9 cellular contexts compared by ENCODE assay signal in the genomic region with DNA sequence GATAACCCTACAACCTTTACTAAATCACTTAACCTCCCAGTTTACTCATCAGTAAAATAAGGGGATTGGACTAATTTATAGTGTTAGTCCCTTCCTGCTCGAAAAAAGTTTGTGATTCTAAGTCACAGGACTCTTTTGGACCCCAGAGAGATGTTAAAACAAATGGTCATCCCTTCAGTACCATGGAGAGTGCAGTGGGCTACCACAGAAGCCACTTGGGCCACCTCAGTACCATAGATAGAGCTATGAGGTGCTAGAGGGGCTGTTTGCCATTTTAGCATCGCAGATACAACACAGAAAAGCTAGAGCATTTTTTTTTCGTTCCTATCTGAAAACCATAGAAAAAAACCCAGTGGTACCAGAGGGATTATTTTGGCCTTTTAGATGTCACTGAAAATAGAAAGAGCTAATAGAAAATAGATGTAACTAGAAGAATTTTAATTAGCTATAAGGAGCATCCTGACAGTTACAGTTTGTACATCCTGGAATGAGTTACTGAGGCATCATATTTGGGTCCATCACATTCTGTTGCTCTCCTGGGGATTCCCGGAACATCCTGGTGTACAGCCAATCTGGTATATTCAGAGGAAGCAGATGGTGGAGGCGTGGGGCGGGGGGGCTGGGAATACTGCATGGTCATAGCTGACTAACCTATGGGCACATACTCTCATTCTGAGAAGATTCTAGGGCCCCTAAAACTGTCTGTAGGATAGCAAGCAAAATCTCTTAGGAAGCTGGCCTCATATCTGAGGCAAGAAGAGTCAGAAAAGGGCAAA. TPM values are rescaled to one million over a fixed set of nuclear protein-coding genes. Genes with fewer than 3 reads are reported as not detected.
DNase-seq lines count a peak whose midpoint lies in the region; ATAC-seq and TF ChIP-seq lines count a peak whose summit lies in the region.
"Had no signal": no experiment of that assay in that cellular context is flagged by ENCODE, and none has a peak within 500 bp of the region (broad histone marks: within the 10 kb centered on the region; RNA-seq: fewer than 3 reads in every experiment).

No MANE protein-coding gene starts in this region.

- DNase-seq in cardiac muscle cell (ENCODE audit: low read depth in 1 of 2, low spot score in 1 of 2) (peak in 1 of 2 donors; percentile 25), Right ventricle myocardium inferior (ENCODE audit: missing footprints) (no peak), fibroblast of pulmonary artery (ENCODE audit: low read depth) (peak; percentile 31), upper lobe of left lung (no peak), KBM-7 (no peak), GM20000 (ENCODE audit: low spot score) (no peak)
- DNase-seq: activated effector memory CD4-positive, alpha-beta T cell treated with anti-CD3 and anti-CD28 coated beads, Interleukin-2, amount 50 U/mL, for 16 hours; trophoblast cell had no signal

- no peak for TF ChIP-seq POLR2A in upper lobe of left lung (IDR thresholded peaks at IDR 0.05)

- H3K36me3 ChIP-seq in cardiac muscle cell (peaks cover 24% of the 10 kb centered on the region), upper lobe of left lung (peaks cover 3 to 26% (median 19%) of the 10 kb centered on the region in 4 donors)

- ATAC-seq in Right ventricle myocardium inferior (no peak), upper lobe of left lung (ENCODE audit: low FRiP score in 2 of 2) (no peak)

- TF ChIP-seq CTCF in cardiac muscle cell (IDR thresholded peaks at IDR 0.05; ENCODE audit: low read depth, low read length) (no peak), fibroblast of pulmonary artery (IDR thresholded peaks at IDR 0.05; ENCODE audit: low read length, missing control alignments) (no peak), upper lobe of left lung (IDR thresholded peaks at IDR 0.05) (no peak), GM20000 (IDR thresholded peaks at IDR 0.05; ENCODE audit: extremely low read depth, missing control alignments) (no peak)

- H3K27me3 ChIP-seq in cardiac muscle cell (peaks cover 3% of the 10 kb centered on the region), upper lobe of left lung (no peaks in the 10 kb centered on the region)

- H3K27ac ChIP-seq in cardiac muscle cell (peak overlapping the region; percentile 92), upper lobe of left lung (peak overlapping the region in 3 of 4 donors; percentile 27 to 97 (median 93))

- in situ Hi-C loops in KBM-7 (cut with MboI; ENCODE audit: low pct_unique_long_range_greater_than_20kb, low sequenced_read_pairs) = no loop called here

- H3K4me1 ChIP-seq in cardiac muscle cell (ENCODE audit: low read depth) (peaks cover 28% of the 10 kb centered on the region), upper lobe of left lung (peaks cover 23 to 46% (median 35%) of the 10 kb centered on the region in 4 donors)

- intact Hi-C loops in Right ventricle myocardium inferior (cut with DNase I) = no loop called here

- TF ChIP-seq EP300 in upper lobe of left lung (IDR thresholded peaks at IDR 0.05) = no peak

- H3K4me3 ChIP-seq in cardiac muscle cell = no peak overlapping the region
- no peak overlapping the region for H3K4me3 ChIP-seq in fibroblast of pulmonary artery (replicated peaks; ENCODE audit: low read depth, low read length)
- H3K4me3 ChIP-seq in upper lobe of left lung = no peak overlapping the region
- H3K4me3 ChIP-seq: lung had no signal

- H3K9me3 ChIP-seq in cardiac muscle cell (ENCODE audit: low read depth) (no peaks in the 10 kb centered on the region), upper lobe of left lung (no peaks in the 10 kb centered on the region)

- WGBS in upper lobe of left lung, 2 donors = 61 to 63% methylated on average over 6 of the region's 6 CpGs

RNA-seq across cellular contexts. Expression of gene ZNF219, which starts 2.8 kb away (rescaled TPM):
- total RNA-seq in cardiac muscle cell (143 and 154 TPM in 2 replicates), Right ventricle myocardium inferior (49.4 TPM), upper lobe of left lung (10 to 100 TPM; 46.1 to 97.5 (median 56.3) TPM)
- 49.5 and 77.0 TPM in 2 replicates for polyA plus RNA-seq in cardiac muscle cell

RNA-seq across cellular contexts. Expression of gene TMEM253, which starts 5.2 kb away (rescaled TPM):
- total RNA-seq in cardiac muscle cell = 0.46 and 1.2 TPM in 2 replicates
- polyA plus RNA-seq in cardiac muscle cell = 1.3 and 2.4 TPM in 2 replicates
- total RNA-seq in Right ventricle myocardium inferior = 0.41 TPM
- 1 to 10 TPM in 2 of 6 donors, under 1 TPM in 1, not detected in 3; 0.94 to 3.4 (median 1.4) TPM for total RNA-seq in upper lobe of left lung

RNA-seq across cellular contexts. Expression of gene ARHGEF40, which starts 25.5 kb away (rescaled TPM):
- total RNA-seq in cardiac muscle cell (32.9 and 41.7 TPM in 2 replicates), Right ventricle myocardium inferior (25.5 TPM), upper lobe of left lung (10 to 100 TPM; 24.8 to 74.4 (median 36.0) TPM)
- polyA plus RNA-seq in cardiac muscle cell = 26.4 and 31.6 TPM in 2 replicates

RNA-seq across cellular contexts. Expression of gene RNASE8, which starts 38.0 kb away (rescaled TPM):
- total RNA-seq in cardiac muscle cell (not detected in 2 replicates), Right ventricle myocardium inferior (not detected), upper lobe of left lung (not detected)
- polyA plus RNA-seq in cardiac muscle cell = not detected in 2 replicates
- total RNA-seq: lung had no signal
- polyA plus RNA-seq: lung had no signal

RNA-seq across cellular contexts. Expression of gene RNASE7, which starts 53.5 kb away (rescaled TPM):
- total RNA-seq in cardiac muscle cell = not detected in 2 replicates
- polyA plus RNA-seq in cardiac muscle cell = not detected in 2 replicates
- total RNA-seq in Right ventricle myocardium inferior = not detected
- not detected for total RNA-seq in upper lobe of left lung
- total RNA-seq: lung had no signal
